Comparison of ENCODE assay signal across 8 cellular contexts in genomic region chr11:86459682-86460460, GRCh38.
DNase-seq lines count a peak whose midpoint lies in the region; ATAC-seq and TF ChIP-seq lines count a peak whose summit lies in the region.

No MANE protein-coding gene starts in this region.

- TF ChIP-seq CTCF in Panc1 (IDR thresholded peaks at IDR 0.05) (no peak), fibroblast of mammary gland (conservative IDR thresholded peaks at IDR 0.05; ENCODE audit: control insufficient read depth, insufficient read depth, low read depth, low read length) (no peak)

- H3K27me3 ChIP-seq in Panc1 (ENCODE audit: control insufficient read depth, insufficient read depth, low read length), result no peaks in the 10 kb centered on the region

- H3K36me3 ChIP-seq in Panc1 (ENCODE audit: control insufficient read depth, insufficient read depth, low read length), result no peaks in the 10 kb centered on the region

- H3K9me3 ChIP-seq in Panc1 (ENCODE audit: control insufficient read depth, insufficient read depth, low read depth, low read length), result no peaks in the 10 kb centered on the region

- peaks cover 48% of the 10 kb centered on the region for H3K4me1 ChIP-seq in Panc1 (ENCODE audit: control insufficient read depth, insufficient read depth, low read length)

- no TSS peak for BruUV-seq in Panc1 (replicated peaks; lab: Mats Ljungman, UMichigan)

- intact Hi-C loops in Panc1 (cut with micrococcal nuclease; ENCODE audit: unreplicated experiment) (loop anchor here (5.0 to 10.0 kb wide), 4 partner anchors 57 to 285 kb away; partner anchors contain the start of gene ME3), posterior cingulate gyrus (cut with DNase I) (loop anchor here (5.0 kb wide), 1 partner anchor 342 kb away; the partner anchor contains the start of gene PRSS23)

- peak; percentile 76 for ATAC-seq in Panc1
- ATAC-seq in GM18873 (IDR thresholded peaks at IDR 0.05; ENCODE audit: low FRiP score, unreplicated experiment), result no peak
- ATAC-seq in HG02970 (IDR thresholded peaks at IDR 0.05; ENCODE audit: low FRiP score, unreplicated experiment), result no peak

- DNase-seq in Daoy (ENCODE audit: low read depth) (peak; percentile 98), Panc1 (ENCODE audit: low read depth, low spot score) (peak; percentile 67), fibroblast of mammary gland (ENCODE audit: low read depth) (peak; percentile 92), posterior cingulate gyrus (peak in 7 of 10 donors; percentile 46 to 92 (median 60)), SK-N-DZ (ENCODE audit: low spot score) (no peak), ureter (ENCODE audit: low spot score) (no peak)

- peak overlapping the region; percentile 91 for H3K27ac ChIP-seq in Panc1 (ENCODE audit: low read length)

- in situ Hi-C loops in Panc1 (cut with HindIII; ENCODE audit: low pct_unique_long_range_greater_than_20kb, low sequenced_read_pairs), result no loop called here

- CTCF ChIA-PET in Panc1 (lab: Charles Lee), result interaction anchor here (0.6 to 1.3 kb wide), 3 partner anchors 10 to 148 kb away, joined by 3 to 5 read pairs (median 3); no protein-coding TSS in a partner anchor

- POLR2A ChIA-PET in Panc1 (lab: Charles Lee), result interaction anchor here (0.6 kb wide), 1 partner anchor 25 kb away, joined by 15 read pairs; no protein-coding TSS in a partner anchor

- H3K4me3 ChIP-seq in Panc1 (ENCODE audit: low read depth in 2 of 2, low read length in 2 of 2) (no peak overlapping the region), fibroblast of mammary gland (ENCODE audit: control insufficient read depth, low read depth, low read length) (no peak overlapping the region)

Comparison
In these comparisons a context has a peak if more than half of its experiments do, and no peak if none do; other contexts are left out.
1. DNase-seq: peak in Daoy (single experiment), Panc1 (single experiment), fibroblast of mammary gland (single experiment) and posterior cingulate gyrus (7 of 10); none in SK-N-DZ (single experiment) and ureter (single experiment).